ENCODE assay signal across 1 cellular context in genomic region chr1:54580856-54581550, GRCh38.
TF ChIP-seq lines count a peak whose summit lies in the region.

No MANE protein-coding gene starts in this region.

TF ChIP-seq in liver, 16 proteins besides CTCF, POLR2A, EP300 and RAD21 (continued from another document):
- TF ChIP-seq REST (IDR thresholded peaks at IDR 0.05) (no peak), GABPA (IDR thresholded peaks at IDR 0.05 in 1 of 2, conservative IDR thresholded peaks at IDR 0.05 in 1 of 2) (no peak), FOXA2 (IDR thresholded peaks at IDR 0.05) (no peak), HNF4G (IDR thresholded peaks at IDR 0.05) (no peak), MAX (IDR thresholded peaks at IDR 0.05) (no peak)
